ENCODE assay signal across 8 cellular contexts in the genomic region with DNA sequence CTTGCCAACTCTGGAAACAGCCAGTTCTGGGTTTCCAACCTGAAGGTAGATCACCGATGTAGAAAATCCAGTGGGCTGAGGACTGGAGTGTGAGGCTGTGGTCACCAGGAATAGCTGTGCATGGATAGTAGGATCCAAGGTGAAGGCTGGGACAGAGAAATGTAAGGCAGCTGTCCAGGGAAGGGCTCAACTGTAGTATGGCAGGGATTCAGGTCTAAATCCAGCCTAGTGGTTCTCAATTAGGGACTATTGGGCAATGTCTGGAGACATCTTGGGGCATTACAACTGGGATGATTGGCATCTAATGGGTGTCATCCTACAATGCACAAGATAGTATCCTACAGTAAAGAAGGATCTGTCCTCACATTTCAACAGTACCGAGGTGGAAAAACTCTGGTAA.
"Had no signal": no experiment of that assay in that cellular context is flagged by ENCODE, and none has a peak within 500 bp of the region (broad histone marks: within the 10 kb centered on the region; RNA-seq: fewer than 3 reads in every experiment).

No MANE protein-coding gene starts in this region.

- H3K9me3 ChIP-seq: HAP-1 had no signal

- H3K36me3 ChIP-seq: HAP-1 had no signal

- H3K9ac ChIP-seq: GM23248 had no signal

- H3K4me3 ChIP-seq: GM23248, HAP-1 had no signal

- DNase-seq: GM23248, GOT3, H7, HFFc6 had no signal

- H2AFZ ChIP-seq: GM23248 had no signal

- ATAC-seq: HCT116, HepG2 had no signal

- H3K4me1 ChIP-seq: HAP-1 had no signal

- H3K27ac ChIP-seq: GM23248, HL-60 had no signal
